Comparison of ENCODE assay signal across 11 cellular contexts in genomic region chr4:87053802-87054767, GRCh38.
DNase-seq lines count a peak whose midpoint lies in the region; ATAC-seq and TF ChIP-seq lines count a peak whose summit lies in the region.
"Had no signal": no experiment of that assay in that cellular context is flagged by ENCODE, and none has a peak within 500 bp of the region (broad histone marks: within the 10 kb centered on the region; RNA-seq: fewer than 3 reads in every experiment).

No MANE protein-coding gene starts in this region.

- no peaks in the 10 kb centered on the region for H3K9me3 Mint-ChIP-seq in WTC11

- H3K4me1 Mint-ChIP-seq in WTC11: peaks cover 65% of the 10 kb centered on the region

- POLR2A ChIA-PET in WTC11 (lab: Charles Lee): interaction anchor here (0.6 to 1.1 kb wide), 2 partner anchors 118 to 411 kb away, joined by 3 to 5 read pairs; partner anchors contain the start of gene AFF1

- no peaks in the 10 kb centered on the region for H3K36me3 ChIP-seq in thyroid gland
- no peaks in the 10 kb centered on the region for H3K36me3 ChIP-seq in SJCRH30

- H3K27me3 ChIP-seq in layer of hippocampus (ENCODE audit: control insufficient read depth, insufficient read depth, low read length) (no peaks in the 10 kb centered on the region), thyroid gland (no peaks in the 10 kb centered on the region), SJCRH30 (no peaks in the 10 kb centered on the region)

- H3K4me3 ChIP-seq in thyroid gland (replicated peaks in 1 of 3) (no peak overlapping the region), SJCRH30 (no peak overlapping the region)

- H3K4me1 ChIP-seq in thyroid gland (peaks cover 91 to 98% of the 10 kb centered on the region in 2 donors), SJCRH30 (peaks cover 10% of the 10 kb centered on the region)

- TF ChIP-seq POLR2A in thyroid gland (IDR thresholded peaks at IDR 0.05): no peak

- H3K27me3 Mint-ChIP-seq in WTC11 (ENCODE audit: low read depth): no peaks in the 10 kb centered on the region

- H3K27ac Mint-ChIP-seq in WTC11: peak overlapping the region; percentile 75

- peak overlapping the region; percentile 67 for H3K27ac ChIP-seq in layer of hippocampus (ENCODE audit: low read depth, low read length)
- peak overlapping the region; percentile 81 to 87 (median 85) for H3K27ac ChIP-seq in thyroid gland
- H3K27ac ChIP-seq in SJCRH30: no peak overlapping the region

- CTCF ChIA-PET in WTC11 (lab: Charles Lee): interaction anchor here (0.7 to 4.1 kb wide), 7 partner anchors 11 to 132 kb away, joined by 3 to 31 read pairs (median 8); partner anchors contain the start of gene AFF1

- 60 to 64% methylated on average over 10 of the region's 10 CpGs for WGBS in thyroid gland, 2 donors

- intact Hi-C loops in thyroid gland (cut with DNase I): no loop called here

- TF ChIP-seq CTCF in WTC11 (IDR thresholded peaks at IDR 0.05) (no peak), thyroid gland (IDR thresholded peaks at IDR 0.05) (no peak)

- peaks cover 16% of the 10 kb centered on the region for H3K36me3 Mint-ChIP-seq in WTC11

- H3K9me3 ChIP-seq in thyroid gland (no peaks in the 10 kb centered on the region), SJCRH30 (replicated peaks) (no peaks in the 10 kb centered on the region)

- DNase-seq in SIG-M5 treated with dmso at 0.1 percent for 504 hours (lab: John Stamatoyannopoulos, UW; ENCODE audit: unreplicated experiment) (peak; percentile 33), SIG-M5 (lab: John Stamatoyannopoulos, UW) (no peak), WTC11 (ENCODE audit: low spot score) (no peak), thyroid gland (no peak), NCI-H146 treated with DMSO at 0.1 percent for 48 hours (lab: John Stamatoyannopoulos, UW; ENCODE audit: unreplicated experiment) (no peak), cerebellar cortex (ENCODE audit: low spot score) (no peak), SJCRH30 (no peak)
- DNase-seq: 8988T, NCI-H2081 treated with DMSO at 0.1 percent for 48 hours, posterior cingulate gyrus had no signal

- peak; percentile 50 for ATAC-seq in WTC11

- H3K4me3 Mint-ChIP-seq in WTC11: no peak overlapping the region

TF ChIP-seq in WTC11, 78 proteins besides CTCF, POLR2A, EP300 and RAD21:
- TF ChIP-seq, protein P1, sequence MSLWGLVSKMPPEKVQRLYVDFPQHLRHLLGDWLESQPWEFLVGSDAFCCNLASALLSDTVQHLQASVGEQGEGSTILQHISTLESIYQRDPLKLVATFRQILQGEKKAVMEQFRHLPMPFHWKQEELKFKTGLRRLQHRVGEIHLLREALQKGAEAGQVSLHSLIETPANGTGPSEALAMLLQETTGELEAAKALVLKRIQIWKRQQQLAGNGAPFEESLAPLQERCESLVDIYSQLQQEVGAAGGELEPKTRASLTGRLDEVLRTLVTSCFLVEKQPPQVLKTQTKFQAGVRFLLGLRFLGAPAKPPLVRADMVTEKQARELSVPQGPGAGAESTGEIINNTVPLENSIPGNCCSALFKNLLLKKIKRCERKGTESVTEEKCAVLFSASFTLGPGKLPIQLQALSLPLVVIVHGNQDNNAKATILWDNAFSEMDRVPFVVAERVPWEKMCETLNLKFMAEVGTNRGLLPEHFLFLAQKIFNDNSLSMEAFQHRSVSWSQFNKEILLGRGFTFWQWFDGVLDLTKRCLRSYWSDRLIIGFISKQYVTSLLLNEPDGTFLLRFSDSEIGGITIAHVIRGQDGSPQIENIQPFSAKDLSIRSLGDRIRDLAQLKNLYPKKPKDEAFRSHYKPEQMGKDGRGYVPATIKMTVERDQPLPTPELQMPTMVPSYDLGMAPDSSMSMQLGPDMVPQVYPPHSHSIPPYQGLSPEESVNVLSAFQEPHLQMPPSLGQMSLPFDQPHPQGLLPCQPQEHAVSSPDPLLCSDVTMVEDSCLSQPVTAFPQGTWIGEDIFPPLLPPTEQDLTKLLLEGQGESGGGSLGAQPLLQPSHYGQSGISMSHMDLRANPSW (CRISPR knock-in tag; conservative IDR thresholded peaks at IDR 0.05; ENCODE audit: low read depth): no peak
- TF ChIP-seq, protein P2, sequence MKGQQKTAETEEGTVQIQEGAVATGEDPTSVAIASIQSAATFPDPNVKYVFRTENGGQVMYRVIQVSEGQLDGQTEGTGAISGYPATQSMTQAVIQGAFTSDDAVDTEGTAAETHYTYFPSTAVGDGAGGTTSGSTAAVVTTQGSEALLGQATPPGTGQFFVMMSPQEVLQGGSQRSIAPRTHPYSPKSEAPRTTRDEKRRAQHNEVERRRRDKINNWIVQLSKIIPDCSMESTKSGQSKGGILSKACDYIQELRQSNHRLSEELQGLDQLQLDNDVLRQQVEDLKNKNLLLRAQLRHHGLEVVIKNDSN (CRISPR knock-in tag; IDR thresholded peaks at IDR 0.05): no peak
TF ChIP-seq in WTC11: peak in this region for 0.
